In genomic region chr6:41652876-41653641, GRCh38 we compare ENCODE assay signal across 14 cellular contexts. TPM values are rescaled to one million over a fixed set of nuclear protein-coding genes. Genes with fewer than 3 reads are reported as not detected.
DNase-seq lines count a peak whose midpoint lies in the region; ATAC-seq and TF ChIP-seq lines count a peak whose summit lies in the region.
"Had no signal": no experiment of that assay in that cellular context is flagged by ENCODE, and none has a peak within 500 bp of the region (broad histone marks: within the 10 kb centered on the region; RNA-seq: fewer than 3 reads in every experiment).

No MANE protein-coding gene starts in this region.

- H4K12ac ChIP-seq in trophoblast cell (ENCODE audit: low read depth, low read length), result no peak overlapping the region

- peak overlapping the region; percentile 30 for H4K8ac ChIP-seq in trophoblast cell (ENCODE audit: low read depth, low read length)

- no peaks in the 10 kb centered on the region for H3K9me3 ChIP-seq in trophoblast cell (ENCODE audit: insufficient read depth, low read depth, low read length)

- H4K91ac ChIP-seq in trophoblast cell (ENCODE audit: low read depth, low read length), result no peak overlapping the region

- no peak overlapping the region for H2BK12ac ChIP-seq in trophoblast cell (ENCODE audit: low read length)

- H3K4me3 ChIP-seq in LNCaP clone FGC (ENCODE audit: low read depth, low read length) (peak overlapping the region; percentile 14; the same call in 1 of the 2 replicates), trophoblast cell (ENCODE audit: low read depth, low read length) (no peak overlapping the region)

- H2AFZ ChIP-seq in trophoblast cell (ENCODE audit: insufficient read depth, low read length, poor library complexity), result no peak overlapping the region

- peaks cover 11% of the 10 kb centered on the region for H3K79me1 ChIP-seq in trophoblast cell (ENCODE audit: low read length)

- H3K27ac ChIP-seq in trophoblast cell (ENCODE audit: low read depth, low read length), result peak overlapping the region; percentile 63

- TF ChIP-seq CTCF in LNCaP clone FGC (IDR thresholded peaks at IDR 0.05; ENCODE audit: control insufficient read depth, extremely low read depth, insufficient read depth), result peak; percentile 84

- no peak overlapping the region for H3K4ac ChIP-seq in trophoblast cell (ENCODE audit: low read depth, low read length)

- H3K9ac ChIP-seq in trophoblast cell (ENCODE audit: low read length), result no peak overlapping the region

- no CpG with 5 or more reads among the region's 31 CpGs for WGBS in trophoblast cell (ENCODE audit: extremely low coverage, insufficient coverage, insufficient read length)

- H3K4me1 ChIP-seq in trophoblast cell (ENCODE audit: control insufficient read depth in 1 of 2, insufficient read depth in 2 of 2, low read length in 2 of 2), result peaks cover 46 to 49% of the 10 kb centered on the region in 2 experiments

- no peak overlapping the region for H2AK5ac ChIP-seq in trophoblast cell (ENCODE audit: low read length)

- peak overlapping the region; percentile 2 for H2BK5ac ChIP-seq in trophoblast cell (ENCODE audit: low read depth, low read length, poor library complexity)

- DNase-seq in DMS53 (lab: John Stamatoyannopoulos, UW) (peak; percentile 95), LNCaP clone FGC (ENCODE audit: low read depth) (peak; percentile 89), fibroblast of gingiva (ENCODE audit: low read depth) (peak; percentile 27), trophoblast cell (peak; percentile 84 to 88), hippocampal formation (lab: John Stamatoyannopoulos, UW) (no peak)
- DNase-seq: activated CD4-positive, CD25-positive, alpha-beta regulatory T cell treated with anti-CD3 and anti-CD28 coated beads, Interleukin-2, amount 50 U/mL, for 72 hours; kidney glomerular epithelial cell; NCI-H1092 treated with DMSO at 0.1 percent for 48 hours; T-cell had no signal

- H3K36me3 ChIP-seq in trophoblast cell (ENCODE audit: control insufficient read depth in 1 of 2, insufficient read depth in 2 of 2, low read length in 2 of 2), result peaks cover 56 to 63% of the 10 kb centered on the region in 2 experiments

- H3K14ac ChIP-seq in trophoblast cell (ENCODE audit: low read length), result no peak overlapping the region

- no peaks in the 10 kb centered on the region for H3K79me2 ChIP-seq in trophoblast cell (ENCODE audit: control insufficient read depth, insufficient read depth, low read length, poor library complexity)

- H3K18ac ChIP-seq in trophoblast cell (ENCODE audit: low read length), result peak overlapping the region; percentile 7

- peak overlapping the region; percentile 3 for H3K4me2 ChIP-seq in trophoblast cell (ENCODE audit: low read length)

- H3K23ac ChIP-seq in trophoblast cell (ENCODE audit: low read length), result no peak overlapping the region

- ATAC-seq in GM21390 (IDR thresholded peaks at IDR 0.05; ENCODE audit: unreplicated experiment) (no peak), HG03432 (IDR thresholded peaks at IDR 0.05; ENCODE audit: unreplicated experiment) (no peak), HG02840 (IDR thresholded peaks at IDR 0.05; ENCODE audit: low FRiP score, unreplicated experiment) (no peak)
- ATAC-seq: Panc1, T-cell had no signal

- no peak overlapping the region for H2BK120ac ChIP-seq in trophoblast cell (ENCODE audit: insufficient read depth, low read length, poor library complexity)

- no peaks in the 10 kb centered on the region for H3K27me3 ChIP-seq in trophoblast cell (ENCODE audit: insufficient read depth, low read length)

RNA-seq across cellular contexts. Expression of gene MDFI, which starts 14.8 kb away (rescaled TPM):
- polyA plus RNA-seq in trophoblast cell (2013), result 206 and 208 TPM in 2 replicates
- polyA plus RNA-seq: CD14-positive monocyte had no signal

Comparison
In these comparisons a context has a peak if more than half of its experiments do, and no peak if none do; other contexts are left out.
1. DNase-seq: peak in DMS53 (single experiment), LNCaP clone FGC (single experiment), fibroblast of gingiva (single experiment) and trophoblast cell (2 of 2); none in hippocampal formation (0 of 2).